In the genomic region with DNA sequence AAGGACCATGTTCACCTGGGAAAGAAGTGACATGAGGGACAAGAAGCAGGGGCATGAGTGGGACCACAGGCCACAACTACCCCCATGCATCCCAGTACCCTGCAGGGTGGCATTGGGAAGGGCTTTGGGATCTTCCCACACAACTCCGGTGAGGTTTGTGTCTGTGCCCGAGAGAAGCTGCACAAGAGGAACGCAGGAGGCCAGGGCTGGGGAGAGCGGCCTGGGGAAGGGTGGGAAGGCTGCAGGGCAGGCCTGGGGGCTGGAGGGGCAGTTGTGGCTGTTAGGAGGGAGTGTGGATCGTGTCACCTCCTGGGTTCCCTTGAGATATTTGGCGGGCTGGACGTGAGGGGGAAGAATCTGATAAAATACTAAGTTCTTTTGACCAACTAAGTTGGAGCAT, we compare ENCODE assay signal across 1 cellular context.
TF ChIP-seq lines count a peak whose summit lies in the region.

No MANE protein-coding gene starts in this region.

TF ChIP-seq in IMR-90, 13 proteins besides CTCF, POLR2A, EP300 and RAD21:
- TF ChIP-seq, protein P1, sequence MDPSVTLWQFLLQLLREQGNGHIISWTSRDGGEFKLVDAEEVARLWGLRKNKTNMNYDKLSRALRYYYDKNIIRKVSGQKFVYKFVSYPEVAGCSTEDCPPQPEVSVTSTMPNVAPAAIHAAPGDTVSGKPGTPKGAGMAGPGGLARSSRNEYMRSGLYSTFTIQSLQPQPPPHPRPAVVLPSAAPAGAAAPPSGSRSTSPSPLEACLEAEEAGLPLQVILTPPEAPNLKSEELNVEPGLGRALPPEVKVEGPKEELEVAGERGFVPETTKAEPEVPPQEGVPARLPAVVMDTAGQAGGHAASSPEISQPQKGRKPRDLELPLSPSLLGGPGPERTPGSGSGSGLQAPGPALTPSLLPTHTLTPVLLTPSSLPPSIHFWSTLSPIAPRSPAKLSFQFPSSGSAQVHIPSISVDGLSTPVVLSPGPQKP (IDR thresholded peaks at IDR 0.05; ENCODE audit: borderline replicate concordance, low read depth, low read length) = no peak
- no peak for TF ChIP-seq CHD1 (IDR thresholded peaks at IDR 0.05; ENCODE audit: low read depth, low read length)
- no peak for TF ChIP-seq FOS (IDR thresholded peaks at IDR 0.05; ENCODE audit: low read depth, low read length)
- TF ChIP-seq, protein P2, sequence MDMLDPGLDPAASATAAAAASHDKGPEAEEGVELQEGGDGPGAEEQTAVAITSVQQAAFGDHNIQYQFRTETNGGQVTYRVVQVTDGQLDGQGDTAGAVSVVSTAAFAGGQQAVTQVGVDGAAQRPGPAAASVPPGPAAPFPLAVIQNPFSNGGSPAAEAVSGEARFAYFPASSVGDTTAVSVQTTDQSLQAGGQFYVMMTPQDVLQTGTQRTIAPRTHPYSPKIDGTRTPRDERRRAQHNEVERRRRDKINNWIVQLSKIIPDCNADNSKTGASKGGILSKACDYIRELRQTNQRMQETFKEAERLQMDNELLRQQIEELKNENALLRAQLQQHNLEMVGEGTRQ (IDR thresholded peaks at IDR 0.05; ENCODE audit: low read depth, low read length) = no peak
- no peak for TF ChIP-seq BHLHE40 (IDR thresholded peaks at IDR 0.05; ENCODE audit: low read depth, low read length)
- no peak for TF ChIP-seq MAFK (IDR thresholded peaks at IDR 0.05; ENCODE audit: low read depth, low read length)
- no peak for TF ChIP-seq CEBPB (IDR thresholded peaks at IDR 0.05; ENCODE audit: low read depth, low read length)
- no peak for TF ChIP-seq NFE2L2 (IDR thresholded peaks at IDR 0.05; ENCODE audit: low read depth, low read length)
- TF ChIP-seq SMC3 (IDR thresholded peaks at IDR 0.05; ENCODE audit: low read depth, low read length) = no peak
